Comparison of ENCODE assay signal across 1 cellular context in genomic region chr1:10853701-10854100, GRCh38.
TF ChIP-seq lines count a peak whose summit lies in the region.

No MANE protein-coding gene starts in this region.

TF ChIP-seq in H1, 55 proteins besides CTCF, POLR2A, EP300 and RAD21:
- TF ChIP-seq EZH2 (IDR thresholded peaks at IDR 0.05; ENCODE audit: low read depth, low read length, severe bottlenecking) (no peak), RXRA (IDR thresholded peaks at IDR 0.05; ENCODE audit: insufficient read depth, low read depth, low read length) (no peak), ATF2 (IDR thresholded peaks at IDR 0.05; ENCODE audit: low read length) (no peak), TAF1 (IDR thresholded peaks at IDR 0.05; ENCODE audit: low read depth, low read length) (no peak), E2F6 (IDR thresholded peaks at IDR 0.05) (no peak), SIRT6 (IDR thresholded peaks at IDR 0.05; ENCODE audit: low read length) (no peak), BACH1 (IDR thresholded peaks at IDR 0.05; ENCODE audit: low read length) (no peak)
- TF ChIP-seq, protein P1, sequence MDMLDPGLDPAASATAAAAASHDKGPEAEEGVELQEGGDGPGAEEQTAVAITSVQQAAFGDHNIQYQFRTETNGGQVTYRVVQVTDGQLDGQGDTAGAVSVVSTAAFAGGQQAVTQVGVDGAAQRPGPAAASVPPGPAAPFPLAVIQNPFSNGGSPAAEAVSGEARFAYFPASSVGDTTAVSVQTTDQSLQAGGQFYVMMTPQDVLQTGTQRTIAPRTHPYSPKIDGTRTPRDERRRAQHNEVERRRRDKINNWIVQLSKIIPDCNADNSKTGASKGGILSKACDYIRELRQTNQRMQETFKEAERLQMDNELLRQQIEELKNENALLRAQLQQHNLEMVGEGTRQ (IDR thresholded peaks at IDR 0.05; ENCODE audit: low read length): no peak
